In genomic region chr17:59641799-59642484, GRCh38 we compare ENCODE assay signal across 8 cellular contexts. TPM values are rescaled to one million over a fixed set of nuclear protein-coding genes. Genes with fewer than 3 reads are reported as not detected.
DNase-seq lines count a peak whose midpoint lies in the region; ATAC-seq lines count a peak whose summit lies in the region.

No MANE protein-coding gene starts in this region.

- H3K9me3 ChIP-seq in SK-N-MC (ENCODE audit: low read depth, low read length) = no peaks in the 10 kb centered on the region

- peaks cover 39% of the 10 kb centered on the region for H3K36me3 ChIP-seq in SK-N-MC (ENCODE audit: insufficient read depth, low read length)

- H3K9ac ChIP-seq in SK-N-MC (ENCODE audit: insufficient read length) = no peak overlapping the region

- peaks cover 15% of the 10 kb centered on the region for H3K36me3 Mint-ChIP-seq in activated naive CD4-positive, alpha-beta T cell treated with anti-CD3 and anti-CD28 coated beads, Interleukin-2, amount 10 ng/mL, durations not matched to agents 7 days and 5 days
- H3K36me3 Mint-ChIP-seq in natural killer cell treated with Interleukin-12 subunit alpha and Interleukin-12 subunit beta and Interleukin-15 and Interleukin-18, amount 100 ng/mL, for 72 hours = peaks cover 5% of the 10 kb centered on the region

- H3K27me3 Mint-ChIP-seq in activated naive CD4-positive, alpha-beta T cell treated with anti-CD3 and anti-CD28 coated beads, Interleukin-2, amount 10 ng/mL, durations not matched to agents 7 days and 5 days = no peaks in the 10 kb centered on the region
- no peaks in the 10 kb centered on the region for H3K27me3 Mint-ChIP-seq in natural killer cell treated with Interleukin-12 subunit alpha and Interleukin-12 subunit beta and Interleukin-15 and Interleukin-18, amount 100 ng/mL, for 72 hours

- peak overlapping the region; percentile 84 for H3K27ac Mint-ChIP-seq in activated naive CD4-positive, alpha-beta T cell treated with anti-CD3 and anti-CD28 coated beads, Interleukin-2, amount 10 ng/mL, durations not matched to agents 7 days and 5 days
- peak overlapping the region; percentile 32 to 69 for H3K27ac Mint-ChIP-seq in natural killer cell treated with Interleukin-12 subunit alpha and Interleukin-12 subunit beta and Interleukin-15 and Interleukin-18, amount 100 ng/mL, for 72 hours

- peak overlapping the region; percentile 51 for H3K27ac ChIP-seq in SK-N-MC

- ATAC-seq in HG03039 (IDR thresholded peaks at IDR 0.05; ENCODE audit: unreplicated experiment) (peak; percentile 64), GM19023 (IDR thresholded peaks at IDR 0.05; ENCODE audit: unreplicated experiment) (no peak)
- ATAC-seq in natural killer cell treated with Interleukin-12 subunit alpha and Interleukin-12 subunit beta and Interleukin-15 and Interleukin-18, amount 100 ng/mL, for 72 hours = peak; percentile 77 to 93

- peak overlapping the region; percentile 16 for H3K4me3 Mint-ChIP-seq in activated naive CD4-positive, alpha-beta T cell treated with anti-CD3 and anti-CD28 coated beads, Interleukin-2, amount 10 ng/mL, durations not matched to agents 7 days and 5 days
- H3K4me3 Mint-ChIP-seq in natural killer cell treated with Interleukin-12 subunit alpha and Interleukin-12 subunit beta and Interleukin-15 and Interleukin-18, amount 100 ng/mL, for 72 hours = peak overlapping the region; percentile 68

- no peaks in the 10 kb centered on the region for H3K9me3 Mint-ChIP-seq in activated naive CD4-positive, alpha-beta T cell treated with anti-CD3 and anti-CD28 coated beads, Interleukin-2, amount 10 ng/mL, durations not matched to agents 7 days and 5 days
- no peaks in the 10 kb centered on the region for H3K9me3 Mint-ChIP-seq in natural killer cell treated with Interleukin-12 subunit alpha and Interleukin-12 subunit beta and Interleukin-15 and Interleukin-18, amount 100 ng/mL, for 72 hours

- H3K4me1 Mint-ChIP-seq in activated naive CD4-positive, alpha-beta T cell treated with anti-CD3 and anti-CD28 coated beads, Interleukin-2, amount 10 ng/mL, durations not matched to agents 7 days and 5 days = peaks cover 40% of the 10 kb centered on the region
- H3K4me1 Mint-ChIP-seq in natural killer cell treated with Interleukin-12 subunit alpha and Interleukin-12 subunit beta and Interleukin-15 and Interleukin-18, amount 100 ng/mL, for 72 hours (ENCODE audit: low read depth in 2 of 2) = peaks cover 32 to 42% of the 10 kb centered on the region in 2 donors

- DNase-seq in activated naive CD4-positive, alpha-beta T cell treated with anti-CD3 and anti-CD28 coated beads, Interleukin-2, amount 10 ng/mL, durations not matched to agents 7 days and 5 days = no peak
- no peak for DNase-seq in activated naive CD4-positive, alpha-beta T cell treated with Interleukin-2 at 50 U/mL for 16 hours
- DNase-seq in SK-N-MC (ENCODE audit: low read depth, low spot score) (no peak), midbrain (lab: John Stamatoyannopoulos, UW) (no peak), COLO829 (ENCODE audit: low spot score) (no peak)
- no peak for DNase-seq in natural killer cell treated with Interleukin-12 subunit alpha and Interleukin-12 subunit beta and Interleukin-15 and Interleukin-18, amount 100 ng/mL, for 72 hours (ENCODE audit: low spot score)

- CTCF ChIA-PET in activated naive CD4-positive, alpha-beta T cell treated with anti-CD3 and anti-CD28 coated beads, Interleukin-2, amount 10 ng/mL, durations not matched to agents 7 days and 5 days (lab: Charles Lee) = interaction anchor here (0.9 kb wide), 1 partner anchor 11 kb away, joined by 3 read pairs; no protein-coding TSS in a partner anchor

- no peak overlapping the region for H3K4me3 ChIP-seq in SK-N-MC

RNA-seq across cellular contexts. Expression of gene CLTC, which starts 22.2 kb away (rescaled TPM):
- total RNA-seq in natural killer cell treated with Interleukin-12 subunit alpha and Interleukin-12 subunit beta and Interleukin-15 and Interleukin-18, amount 100 ng/mL, for 72 hours = 100 to 1,000 TPM; 175 to 211 TPM
